1 cellular context compared by ENCODE assay signal in genomic region chr3:81716870-81717509, GRCh38.
TF ChIP-seq lines count a peak whose summit lies in the region.

No MANE protein-coding gene starts in this region.

TF ChIP-seq in HepG2, 621 proteins besides CTCF, POLR2A, EP300 and RAD21 (continued from another document and continues in another):
- peak; percentile 47; the same call in 1 of the 2 replicates for TF ChIP-seq GMEB1 (CRISPR knock-in tag; IDR thresholded peaks at IDR 0.05; ENCODE audit: borderline replicate concordance)
- no peak for TF ChIP-seq AKAP8 (CRISPR knock-in tag; IDR thresholded peaks at IDR 0.05)
- TF ChIP-seq TCF12 (IDR thresholded peaks at IDR 0.05): no peak
- TF ChIP-seq TCF12 (CRISPR knock-in tag; IDR thresholded peaks at IDR 0.05): peak; percentile 73; the same call in 1 of the 2 replicates
- peak; percentile 61; the same call in 1 of the 2 replicates for TF ChIP-seq ZNF670 (CRISPR knock-in tag; IDR thresholded peaks at IDR 0.05; ENCODE audit: borderline replicate concordance)
- TF ChIP-seq CBFB (CRISPR knock-in tag; IDR thresholded peaks at IDR 0.05): 0 out of 2 replicates have a peak, but pooled peaks have one; percentile 48
- TF ChIP-seq FOXC1 (CRISPR knock-in tag; IDR thresholded peaks at IDR 0.05; ENCODE audit: borderline replicate concordance): 0 out of 2 replicates have a peak, but pooled peaks have one; percentile 38
- TF ChIP-seq ZNF121 (CRISPR knock-in tag; IDR thresholded peaks at IDR 0.05): peak; percentile 28; the same call in 1 of the 2 replicates
- TF ChIP-seq KMT2A (CRISPR knock-in tag; IDR thresholded peaks at IDR 0.05): peak; percentile 60; the same call in 1 of the 2 replicates
- peak; percentile 48; the same call in 1 of the 2 replicates for TF ChIP-seq MYPOP (CRISPR knock-in tag; IDR thresholded peaks at IDR 0.05)
- TF ChIP-seq TFAP4 (IDR thresholded peaks at IDR 0.05; ENCODE audit: borderline replicate concordance, low read depth): 0 out of 2 replicates have a peak, but pooled peaks have one; percentile 45
- peak; percentile 50 for TF ChIP-seq JUND (CRISPR knock-in tag; IDR thresholded peaks at IDR 0.05)
- TF ChIP-seq RXRB (CRISPR knock-in tag; IDR thresholded peaks at IDR 0.05; ENCODE audit: borderline replicate concordance): peak; percentile 99
- TF ChIP-seq RERE (CRISPR knock-in tag; IDR thresholded peaks at IDR 0.05; ENCODE audit: low read depth): peak; percentile 92
- TF ChIP-seq SRSF4 (IDR thresholded peaks at IDR 0.05; ENCODE audit: low read depth, low read length, poor library complexity, severe bottlenecking): no peak
- peak; percentile 82 for TF ChIP-seq ATF2 (CRISPR knock-in tag; IDR thresholded peaks at IDR 0.05)
- peak; percentile 93; the same call in 1 of the 2 replicates for TF ChIP-seq MEF2D (CRISPR knock-in tag; IDR thresholded peaks at IDR 0.05)
- TF ChIP-seq ZSCAN9 (CRISPR knock-in tag; IDR thresholded peaks at IDR 0.05; ENCODE audit: borderline replicate concordance): peak; percentile 82; the same call in 1 of the 2 replicates
- peak; percentile 97 for TF ChIP-seq GATAD2A (CRISPR knock-in tag; IDR thresholded peaks at IDR 0.05)
- TF ChIP-seq ZNF850 (CRISPR knock-in tag; conservative IDR thresholded peaks at IDR 0.05): peak; percentile 78; the same call in 1 of the 2 replicates
- TF ChIP-seq WIZ (CRISPR knock-in tag; IDR thresholded peaks at IDR 0.05): 0 out of 2 replicates have a peak, but pooled peaks have one; percentile 22
- peak; percentile 83; the same call in 1 of the 2 replicates for TF ChIP-seq ZNF878 (CRISPR knock-in tag; IDR thresholded peaks at IDR 0.05)
- TF ChIP-seq CEBPG (CRISPR knock-in tag; IDR thresholded peaks at IDR 0.05): peak; percentile 95
- TF ChIP-seq CREBL2 (CRISPR knock-in tag; IDR thresholded peaks at IDR 0.05; ENCODE audit: borderline replicate concordance): no peak
- 0 out of 2 replicates have a peak, but pooled peaks have one; percentile 41 for TF ChIP-seq ZNF724P (CRISPR knock-in tag; IDR thresholded peaks at IDR 0.05; ENCODE audit: borderline replicate concordance)
- peak; percentile 87 for TF ChIP-seq FOXP4 (CRISPR knock-in tag; IDR thresholded peaks at IDR 0.05)
- no peak for TF ChIP-seq ZNF616 (CRISPR knock-in tag; IDR thresholded peaks at IDR 0.05; ENCODE audit: low read depth)
- peak; percentile 98 for TF ChIP-seq MLX (CRISPR knock-in tag; IDR thresholded peaks at IDR 0.05)
- TF ChIP-seq ZNF431 (CRISPR knock-in tag; IDR thresholded peaks at IDR 0.05; ENCODE audit: borderline replicate concordance, low read depth): peak; percentile 30; the same call in 1 of the 2 replicates
- peak; percentile 74; the same call in 1 of the 2 replicates for TF ChIP-seq MIER2 (CRISPR knock-in tag; IDR thresholded peaks at IDR 0.05)
- no peak for TF ChIP-seq ZNF570 (CRISPR knock-in tag; IDR thresholded peaks at IDR 0.05; ENCODE audit: borderline replicate concordance)
- TF ChIP-seq FOXJ3 (CRISPR knock-in tag; IDR thresholded peaks at IDR 0.05; ENCODE audit: borderline replicate concordance): peak; percentile 91; the same call in 1 of the 2 replicates
- no peak for TF ChIP-seq SOX6 (IDR thresholded peaks at IDR 0.05)
- TF ChIP-seq SOX6 (CRISPR knock-in tag; IDR thresholded peaks at IDR 0.05): peak; percentile 97
- TF ChIP-seq ZNF337 (CRISPR knock-in tag; IDR thresholded peaks at IDR 0.05; ENCODE audit: borderline replicate concordance, low read depth): no peak
- peak; percentile 84 for TF ChIP-seq HNF1A (IDR thresholded peaks at IDR 0.05; ENCODE audit: low read depth)
- TF ChIP-seq HNF1A (CRISPR knock-in tag; IDR thresholded peaks at IDR 0.05; ENCODE audit: borderline replicate concordance): peak; percentile 93
- peak; percentile 98 for TF ChIP-seq NR2F6 (IDR thresholded peaks at IDR 0.05)
- TF ChIP-seq NR2F6 (CRISPR knock-in tag; IDR thresholded peaks at IDR 0.05): peak; percentile 99
- TF ChIP-seq TBX3 (IDR thresholded peaks at IDR 0.05; ENCODE audit: borderline replicate concordance): peak; percentile 79
- peak; percentile 98 for TF ChIP-seq MIXL1 (CRISPR knock-in tag; IDR thresholded peaks at IDR 0.05)
- TF ChIP-seq ARID2 (CRISPR knock-in tag; IDR thresholded peaks at IDR 0.05; ENCODE audit: borderline replicate concordance): peak; percentile 38; the same call in 1 of the 2 replicates
- TF ChIP-seq ZNF12 (CRISPR knock-in tag; IDR thresholded peaks at IDR 0.05): peak; percentile 77; the same call in 1 of the 2 replicates
- TF ChIP-seq KDM6A (CRISPR knock-in tag; IDR thresholded peaks at IDR 0.05; ENCODE audit: low read depth): peak; percentile 77
- TF ChIP-seq SOX13 (IDR thresholded peaks at IDR 0.05): peak; percentile 78; the same call in 1 of the 2 replicates
- TF ChIP-seq SOX13 (CRISPR knock-in tag; conservative IDR thresholded peaks at IDR 0.05 in 1 of 2, IDR thresholded peaks at IDR 0.05 in 1 of 2): peak in 1 of 2 experiments; percentile 97; a peak in 2 of 4 replicates
- peak; percentile 67 for TF ChIP-seq MAX (IDR thresholded peaks at IDR 0.05)
